Comparison of ENCODE assay signal across 8 cellular contexts in the genomic region with DNA sequence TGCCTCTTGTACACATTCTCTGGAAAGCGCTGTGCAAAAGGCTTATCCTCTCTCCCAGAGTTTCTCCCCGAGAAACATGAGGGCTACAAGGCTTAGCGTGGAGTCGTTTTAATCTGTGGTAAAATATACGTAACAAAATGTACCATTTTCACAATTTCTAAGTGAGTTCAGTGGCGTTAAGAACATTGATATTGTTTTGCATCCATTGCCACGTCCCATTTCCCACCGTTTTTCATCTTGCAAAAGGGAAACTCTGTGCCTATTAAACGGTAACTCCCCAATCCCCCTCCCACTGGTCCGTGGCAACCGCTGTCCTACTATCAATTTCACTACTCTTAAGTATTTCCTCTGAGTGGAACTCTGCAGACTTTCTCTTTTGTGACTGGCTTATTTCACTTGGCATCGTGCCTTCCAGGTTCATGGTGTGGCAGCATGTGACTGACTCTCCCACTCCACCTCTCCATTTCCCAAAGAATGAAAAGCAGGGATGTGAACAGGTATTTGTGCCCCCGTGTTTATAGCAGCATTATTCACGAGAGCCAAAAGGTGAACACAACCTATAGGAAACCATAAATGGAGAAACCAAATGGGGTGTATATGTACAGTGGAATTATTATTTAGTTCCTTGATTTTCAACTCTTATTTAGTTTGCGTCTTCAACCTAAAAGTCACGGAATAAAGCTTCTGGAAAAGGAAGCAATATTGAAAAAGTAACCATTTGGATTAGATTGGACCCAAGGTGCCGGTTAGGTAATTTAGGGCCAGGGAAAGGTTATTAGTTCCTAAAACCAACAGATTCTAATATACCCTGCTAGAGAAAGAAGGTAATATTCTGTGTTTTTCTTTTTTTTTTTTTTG. TPM values are rescaled to one million over a fixed set of nuclear protein-coding genes. Genes with fewer than 3 reads are reported as not detected.
DNase-seq lines count a peak whose midpoint lies in the region; ATAC-seq and TF ChIP-seq lines count a peak whose summit lies in the region.

No MANE protein-coding gene starts in this region.

- no peaks in the 10 kb centered on the region for H3F3A ChIP-seq in PC-3 (ENCODE audit: low read length, unreplicated experiment)

- H4K20me1 ChIP-seq in PC-3 (ENCODE audit: low read length), result no peaks in the 10 kb centered on the region

- CTCF ChIA-PET in PC-3 (lab: Charles Lee), result interaction anchor here (0.5 to 1.3 kb wide), 3 partner anchors 20 to 162 kb away, joined by 3 to 5 read pairs (median 3); no protein-coding TSS in a partner anchor

- peak overlapping the region; percentile 94 for H3K9ac ChIP-seq in HUES64 (ENCODE audit: low read depth, low read length)
- peak overlapping the region; percentile 94 for H3K9ac ChIP-seq in PC-3 (ENCODE audit: low read length)

- H3K27ac ChIP-seq in HUES64 (ENCODE audit: low read depth, low read length) (peak overlapping the region; percentile 98), PC-3 (ENCODE audit: low read length) (peak overlapping the region; percentile 86), skin epidermis (peak overlapping the region; percentile 88 to 99 (median 97))

- no peaks in the 10 kb centered on the region for H3K9me2 ChIP-seq in PC-3 (replicated peaks; ENCODE audit: low read length)

- TSS peak; percentile 97 for BruUV-seq in PC-3 (replicated peaks; lab: Mats Ljungman, UMichigan)

- H3K4me1 ChIP-seq in HUES64 (ENCODE audit: insufficient read depth, low read length) (peaks cover 24% of the 10 kb centered on the region), PC-3 (ENCODE audit: insufficient read depth, low read length) (peaks cover 23% of the 10 kb centered on the region)

- peak overlapping the region; percentile 90 for H3K4me3 ChIP-seq in HUES64 (ENCODE audit: low read length)
- H3K4me3 ChIP-seq in PC-3 (ENCODE audit: low read length), result peak overlapping the region; percentile 83
- H3K4me3 ChIP-seq in iPS-11a (ENCODE audit: low read depth, low read length), result peak overlapping the region; percentile 96
- peak overlapping the region; percentile 70 to 96 (median 85) for H3K4me3 ChIP-seq in skin epidermis

- peaks cover 38% of the 10 kb centered on the region for H3K79me2 ChIP-seq in PC-3 (ENCODE audit: low read length)

- H3K4me2 ChIP-seq in PC-3 (ENCODE audit: low read length), result peak overlapping the region; percentile 94

- H3K27me3 ChIP-seq in HUES64 (ENCODE audit: insufficient read depth, low read length) (no peaks in the 10 kb centered on the region), PC-3 (ENCODE audit: low read length) (no peaks in the 10 kb centered on the region)

- POLR2A ChIA-PET in PC-3 (lab: Charles Lee; ENCODE audit: unreplicated experiment), result interaction anchor here (0.6 kb wide), 1 partner anchor 42 kb away, joined by 3 read pairs; no protein-coding TSS in a partner anchor

- ATAC-seq in PC-3 (no peak), HG02571 (IDR thresholded peaks at IDR 0.05; ENCODE audit: unreplicated experiment) (no peak)

- peak; percentile 42 for DNase-seq in D341Med (ENCODE audit: low spot score)
- DNase-seq in PC-3, result peak; percentile 61
- DNase-seq in amniotic epithelial cell (ENCODE audit: low read depth), result peak; percentile 49
- DNase-seq in retina, result no peak

- peak overlapping the region; percentile 86 for H2AFZ ChIP-seq in PC-3 (ENCODE audit: low read length)

- WGBS in HUES64, result 37% methylated on average over 15 of the region's 17 CpGs

- TF ChIP-seq CTCF in PC-3 (conservative IDR thresholded peaks at IDR 0.05; ENCODE audit: low read depth, low read length), result no peak

- intact Hi-C loops in PC-3 (cut with micrococcal nuclease), result loop anchor here (1.0 to 5.0 kb wide), 3 partner anchors 20 to 162 kb away; no protein-coding TSS in a partner anchor

- H3K36me3 ChIP-seq in HUES64 (ENCODE audit: insufficient read depth, low read length) (no peaks in the 10 kb centered on the region), PC-3 (ENCODE audit: low read depth, low read length) (no peaks in the 10 kb centered on the region)

- no peaks in the 10 kb centered on the region for H3K9me3 ChIP-seq in HUES64 (ENCODE audit: insufficient read depth, low read depth, low read length)
- H3K9me3 ChIP-seq in PC-3 (ENCODE audit: low read length), result no peaks in the 10 kb centered on the region

RNA-seq across cellular contexts. Expression of a gene that starts 1.1 kb away (rescaled TPM):
- 39.1 TPM for polyA plus RNA-seq in HUES64 (2013, experiment 1 of 2)
- polyA plus RNA-seq in HUES64 (2013, experiment 2 of 2), result 42.8 TPM
- total RNA-seq in PC-3 (2014; rRNA removed), result 34.0 and 34.1 TPM in 2 replicates

RNA-seq across cellular contexts. Expression of a gene that starts 29.2 kb away (rescaled TPM):
- not detected for polyA plus RNA-seq in HUES64 (2013, experiment 1 of 2)
- polyA plus RNA-seq in HUES64 (2013, experiment 2 of 2), result not detected
- not detected in 2 replicates for total RNA-seq in PC-3 (2014; rRNA removed)
